ENCODE assay signal across 8 cellular contexts in the genomic region with DNA sequence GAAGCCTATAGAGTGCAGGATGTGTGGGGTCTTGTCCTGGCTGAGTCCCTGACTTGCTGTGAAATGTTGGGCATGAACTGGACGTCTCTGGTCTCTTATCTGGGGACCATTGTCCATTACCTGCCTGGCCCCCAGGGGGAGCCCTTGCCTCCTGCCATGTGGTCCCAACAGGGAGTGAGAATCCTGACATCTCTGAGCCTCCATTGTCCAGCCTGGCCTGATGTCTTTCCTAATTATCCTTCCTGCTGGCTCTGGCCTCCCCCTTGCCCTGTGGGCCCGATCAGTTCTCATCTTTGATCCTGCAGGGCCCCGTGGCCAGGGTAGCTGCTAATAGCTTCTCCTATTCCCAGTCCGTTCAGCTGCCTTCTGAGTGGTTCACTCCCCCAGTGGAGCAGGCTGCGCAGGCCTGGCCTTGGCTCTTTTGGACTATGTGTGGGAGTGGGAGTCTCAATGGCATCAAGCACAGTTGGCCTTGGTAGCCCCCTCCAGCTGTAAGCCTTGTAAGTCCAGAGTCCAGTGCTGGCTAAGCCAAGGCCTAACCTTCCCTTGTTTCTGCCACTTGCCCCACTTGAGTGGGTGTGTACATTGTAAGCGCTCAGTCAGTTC.
DNase-seq lines count a peak whose midpoint lies in the region; TF ChIP-seq lines count a peak whose summit lies in the region.

No MANE protein-coding gene starts in this region.

- peak; percentile 69 for TF ChIP-seq CTCF in SU-DHL-6 (IDR thresholded peaks at IDR 0.05; ENCODE audit: insufficient read depth, low read length, poor library complexity, severe bottlenecking)

- H3K27me3 ChIP-seq in SU-DHL-6 (ENCODE audit: low read length) = no peaks in the 10 kb centered on the region

- DNase-seq in DMS53 (lab: John Stamatoyannopoulos, UW) (peak; percentile 67), DMS53 treated with DMSO at 0.1 percent for 48 hours (lab: John Stamatoyannopoulos, UW; ENCODE audit: unreplicated experiment) (no peak), iPS-NIHi7 (ENCODE audit: extremely low spot score) (peak; percentile 83), NCI-H1092 treated with DMSO at 0.1 percent for 48 hours (lab: John Stamatoyannopoulos, UW) (no peak), inferior parietal cortex (ENCODE audit: extremely low spot score) (no peak)
- peak; percentile 53 for DNase-seq in activated naive CD8-positive, alpha-beta T cell treated with anti-CD3 and anti-CD28 coated beads for 36 hours
- peak; percentile 8 for DNase-seq in stimulated activated CD8-positive, alpha-beta memory T cell treated with anti-CD3 and anti-CD28 coated beads, Interleukin-12 subunit alpha, Interleukin-12 subunit beta, amount 100 ng/mL, for 4 hours (ENCODE audit: low read depth)

- H3K4me2 ChIP-seq in SU-DHL-6 (ENCODE audit: low read depth, low read length, poor library complexity, severe bottlenecking) = no peak overlapping the region

- H3K9me3 Mint-ChIP-seq in activated naive CD8-positive, alpha-beta T cell treated with anti-CD3 and anti-CD28 coated beads for 36 hours = no peaks in the 10 kb centered on the region

- H3K36me3 ChIP-seq in SU-DHL-6 (ENCODE audit: low read length) = no peaks in the 10 kb centered on the region

- no peak overlapping the region for H3K27ac ChIP-seq in SU-DHL-6 (ENCODE audit: low read depth, low read length)

- H3K9me2 ChIP-seq in SU-DHL-6 (replicated peaks; ENCODE audit: insufficient read depth, low read length) = no peaks in the 10 kb centered on the region

- peaks cover 6% of the 10 kb centered on the region for H3K27me3 Mint-ChIP-seq in activated naive CD8-positive, alpha-beta T cell treated with anti-CD3 and anti-CD28 coated beads for 36 hours

- no peaks in the 10 kb centered on the region for H4K20me1 ChIP-seq in SU-DHL-6 (ENCODE audit: low read depth, low read length)

- H3K79me2 ChIP-seq in SU-DHL-6 (ENCODE audit: insufficient read depth, low read length) = no peaks in the 10 kb centered on the region

- H3K9ac ChIP-seq in SU-DHL-6 (ENCODE audit: low read length) = no peak overlapping the region

- H3K27ac Mint-ChIP-seq in activated naive CD8-positive, alpha-beta T cell treated with anti-CD3 and anti-CD28 coated beads for 36 hours = no peak overlapping the region

- H3K4me3 ChIP-seq in SU-DHL-6 (ENCODE audit: insufficient read depth, low read length, poor library complexity, severe bottlenecking) = no peak overlapping the region

- 0 out of 2 replicates have a peak, but pooled peaks cover 9% of the 10 kb centered on the region for H3F3A ChIP-seq in SU-DHL-6 (ENCODE audit: insufficient read depth)

- H3K4me1 Mint-ChIP-seq in activated naive CD8-positive, alpha-beta T cell treated with anti-CD3 and anti-CD28 coated beads for 36 hours = peaks cover 14% of the 10 kb centered on the region

- H3K36me3 Mint-ChIP-seq in activated naive CD8-positive, alpha-beta T cell treated with anti-CD3 and anti-CD28 coated beads for 36 hours = no peaks in the 10 kb centered on the region

- no peaks in the 10 kb centered on the region for H3K9me3 ChIP-seq in SU-DHL-6 (ENCODE audit: insufficient read depth, low read length)

- H3K4me3 Mint-ChIP-seq in activated naive CD8-positive, alpha-beta T cell treated with anti-CD3 and anti-CD28 coated beads for 36 hours = no peak overlapping the region

- H2AFZ ChIP-seq in SU-DHL-6 (ENCODE audit: low read depth, low read length, severe bottlenecking) = no peak overlapping the region

Comparison
In these comparisons a context has a peak if more than half of its experiments do, and no peak if none do; other contexts are left out.
1. DNase-seq: peak in DMS53 (single experiment), activated naive CD8-positive, alpha-beta T cell treated with anti-CD3 and anti-CD28 coated beads for 36 hours (single experiment), iPS-NIHi7 (single experiment) and stimulated activated CD8-positive, alpha-beta memory T cell treated with anti-CD3 and anti-CD28 coated beads, Interleukin-12 subunit alpha, Interleukin-12 subunit beta, amount 100 ng/mL, for 4 hours (single experiment); none in DMS53 treated with DMSO at 0.1 percent for 48 hours (single experiment), NCI-H1092 treated with DMSO at 0.1 percent for 48 hours (single experiment) and inferior parietal cortex (single experiment).